In genomic region chr6:35718354-35718695, GRCh38 we compare ENCODE assay signal across 8 cellular contexts. TPM values are rescaled to one million over a fixed set of nuclear protein-coding genes. Genes with fewer than 3 reads are reported as not detected.
DNase-seq lines count a peak whose midpoint lies in the region; ATAC-seq and TF ChIP-seq lines count a peak whose summit lies in the region.

No MANE protein-coding gene starts in this region.

- TF ChIP-seq CTCF in thoracic aorta (IDR thresholded peaks at IDR 0.05) (no peak), endothelial cell (IDR thresholded peaks at IDR 0.05; ENCODE audit: unreplicated experiment) (no peak)

- peaks cover 30 to 53% of the 10 kb centered on the region in 2 donors for H3K4me1 ChIP-seq in thoracic aorta (ENCODE audit: control insufficient read depth in 1 of 2, low read depth in 2 of 2)

- H3K27me3 Mint-ChIP-seq in activated T-cell treated with anti-CD3 and anti-CD28 coated beads, Interleukin-2, amount 50 U/mL, for 4 hours (ENCODE audit: low read depth): no peaks in the 10 kb centered on the region
- no peaks in the 10 kb centered on the region for H3K27me3 Mint-ChIP-seq in activated T-cell treated with anti-CD3 and anti-CD28 coated beads, Interleukin-2, amount 50 U/mL, for 72 hours (ENCODE audit: low read depth)
- H3K27me3 Mint-ChIP-seq in memory B cell (no peaks in the 10 kb centered on the region), endothelial cell (ENCODE audit: unreplicated experiment) (peaks cover 6% of the 10 kb centered on the region)

- H3K4me1 Mint-ChIP-seq in activated T-cell treated with anti-CD3 and anti-CD28 coated beads, Interleukin-2, amount 50 U/mL, for 4 hours (ENCODE audit: low read depth): peaks cover 66% of the 10 kb centered on the region
- peaks cover 66% of the 10 kb centered on the region for H3K4me1 Mint-ChIP-seq in activated T-cell treated with anti-CD3 and anti-CD28 coated beads, Interleukin-2, amount 50 U/mL, for 72 hours (ENCODE audit: low read depth)
- H3K4me1 Mint-ChIP-seq in memory B cell (peaks cover 39% of the 10 kb centered on the region), endothelial cell (ENCODE audit: unreplicated experiment) (peaks cover 63% of the 10 kb centered on the region)

- H3K4me3 Mint-ChIP-seq in activated T-cell treated with anti-CD3 and anti-CD28 coated beads, Interleukin-2, amount 50 U/mL, for 4 hours: peak overlapping the region; percentile 31
- peak overlapping the region; percentile 68 to 86 for H3K4me3 Mint-ChIP-seq in activated T-cell treated with anti-CD3 and anti-CD28 coated beads, Interleukin-2, amount 50 U/mL, for 72 hours
- H3K4me3 Mint-ChIP-seq in memory B cell (no peak overlapping the region), endothelial cell (ENCODE audit: unreplicated experiment) (no peak overlapping the region)

- no peaks in the 10 kb centered on the region for H3K36me3 ChIP-seq in thoracic aorta

- no peaks in the 10 kb centered on the region for H3K27me3 ChIP-seq in thoracic aorta (replicated peaks; ENCODE audit: insufficient read depth)

- H3K27ac ChIP-seq in thoracic aorta: peak overlapping the region; percentile 62 to 75

- ATAC-seq in activated T-cell treated with anti-CD3 and anti-CD28 coated beads, Interleukin-2, amount 50 U/mL, for 4 hours: no peak
- peak in 1 of 2 donors; percentile 0 for ATAC-seq in activated T-cell treated with anti-CD3 and anti-CD28 coated beads, Interleukin-2, amount 50 U/mL, for 72 hours (replicated peaks in 1 of 2)
- ATAC-seq in memory B cell (ENCODE audit: low read depth) (no peak), thoracic aorta (ENCODE audit: insufficient number of reproducible peaks, low FRiP score, low read depth) (no peak)

- DNase-seq in activated T-cell treated with anti-CD3 and anti-CD28 coated beads, Interleukin-2, amount 50 U/mL, for 4 hours: no peak
- DNase-seq in activated T-cell treated with anti-CD3 and anti-CD28 coated beads, Interleukin-2, amount 50 U/mL, for 1 hour: no peak
- no peak for DNase-seq in activated T-cell treated with anti-CD3 and anti-CD28 coated beads, Interleukin-2, amount 50 U/mL, for 72 hours
- DNase-seq in memory B cell (ENCODE audit: low spot score in 2 of 2) (no peak), thoracic aorta (ENCODE audit: low spot score) (no peak), NCI-H1417 (lab: John Stamatoyannopoulos, UW) (no peak), globus pallidus (ENCODE audit: low spot score) (no peak), endothelial cell (ENCODE audit: low spot score) (no peak)

- no peaks in the 10 kb centered on the region for H3K36me3 Mint-ChIP-seq in activated T-cell treated with anti-CD3 and anti-CD28 coated beads, Interleukin-2, amount 50 U/mL, for 4 hours (ENCODE audit: insufficient read depth)
- no peaks in the 10 kb centered on the region for H3K36me3 Mint-ChIP-seq in activated T-cell treated with anti-CD3 and anti-CD28 coated beads, Interleukin-2, amount 50 U/mL, for 72 hours (ENCODE audit: insufficient read depth in 2 of 2)
- H3K36me3 Mint-ChIP-seq in memory B cell: no peaks in the 10 kb centered on the region
- H3K36me3 Mint-ChIP-seq in endothelial cell (ENCODE audit: low read depth, unreplicated experiment): no peaks in the 10 kb centered on the region

- H3K27ac Mint-ChIP-seq in activated T-cell treated with anti-CD3 and anti-CD28 coated beads, Interleukin-2, amount 50 U/mL, for 72 hours: peak overlapping the region; percentile 78
- peak overlapping the region; percentile 86 for H3K27ac Mint-ChIP-seq in memory B cell
- H3K27ac Mint-ChIP-seq in endothelial cell (ENCODE audit: unreplicated experiment): no peak overlapping the region

- H3K9me3 ChIP-seq in thoracic aorta: no peaks in the 10 kb centered on the region

- no peak overlapping the region for H3K4me3 ChIP-seq in thoracic aorta

- no peaks in the 10 kb centered on the region for H3K9me3 Mint-ChIP-seq in activated T-cell treated with anti-CD3 and anti-CD28 coated beads, Interleukin-2, amount 50 U/mL, for 4 hours
- H3K9me3 Mint-ChIP-seq in activated T-cell treated with anti-CD3 and anti-CD28 coated beads, Interleukin-2, amount 50 U/mL, for 72 hours: no peaks in the 10 kb centered on the region
- H3K9me3 Mint-ChIP-seq in memory B cell (no peaks in the 10 kb centered on the region), endothelial cell (ENCODE audit: unreplicated experiment) (no peaks in the 10 kb centered on the region)

RNA-seq across cellular contexts. Expression of gene ARMC12, which starts 18.5 kb away (rescaled TPM):
- under 1 TPM in 2 of 3 donors, not detected in 1; 0.32 to 0.43 TPM for total RNA-seq in activated T-cell treated with anti-CD3 and anti-CD28 coated beads, Interleukin-2, amount 50 U/mL, for 4 hours
- 1 to 10 TPM; 4.5 to 5.2 TPM for total RNA-seq in activated T-cell treated with anti-CD3 and anti-CD28 coated beads, Interleukin-2, amount 50 U/mL, for 72 hours
- total RNA-seq in thoracic aorta (not detected), endothelial cell (ENCODE audit: unreplicated experiment) (0.69 TPM)

RNA-seq across cellular contexts. Expression of gene FKBP5, which starts 29.6 kb away (rescaled TPM):
- total RNA-seq in activated T-cell treated with anti-CD3 and anti-CD28 coated beads, Interleukin-2, amount 50 U/mL, for 4 hours: 10 to 100 TPM; 46.5 to 62.3 (median 59.9) TPM
- 100 to 1,000 TPM; 106 to 120 TPM for total RNA-seq in activated T-cell treated with anti-CD3 and anti-CD28 coated beads, Interleukin-2, amount 50 U/mL, for 72 hours
- total RNA-seq in thoracic aorta (100 to 1,000 TPM; 156 to 271 TPM), endothelial cell (ENCODE audit: unreplicated experiment) (7.2 TPM)

RNA-seq across cellular contexts. Expression of gene CLPSL2, which starts 58.1 kb away (rescaled TPM):
- total RNA-seq in activated T-cell treated with anti-CD3 and anti-CD28 coated beads, Interleukin-2, amount 50 U/mL, for 4 hours: not detected
- total RNA-seq in activated T-cell treated with anti-CD3 and anti-CD28 coated beads, Interleukin-2, amount 50 U/mL, for 72 hours: not detected
- not detected for total RNA-seq in thoracic aorta
- total RNA-seq in endothelial cell (ENCODE audit: unreplicated experiment): not detected

Comparison
In these comparisons a context has a peak if more than half of its experiments do, and no peak if none do; other contexts are left out.
1. H3K4me3 Mint-ChIP-seq: peak in activated T-cell treated with anti-CD3 and anti-CD28 coated beads, Interleukin-2, amount 50 U/mL, for 4 hours (single experiment) and activated T-cell treated with anti-CD3 and anti-CD28 coated beads, Interleukin-2, amount 50 U/mL, for 72 hours (2 of 2); none in memory B cell (single experiment) and endothelial cell (single experiment).